ENCODE assay signal across 1 cellular context in the genomic region with DNA sequence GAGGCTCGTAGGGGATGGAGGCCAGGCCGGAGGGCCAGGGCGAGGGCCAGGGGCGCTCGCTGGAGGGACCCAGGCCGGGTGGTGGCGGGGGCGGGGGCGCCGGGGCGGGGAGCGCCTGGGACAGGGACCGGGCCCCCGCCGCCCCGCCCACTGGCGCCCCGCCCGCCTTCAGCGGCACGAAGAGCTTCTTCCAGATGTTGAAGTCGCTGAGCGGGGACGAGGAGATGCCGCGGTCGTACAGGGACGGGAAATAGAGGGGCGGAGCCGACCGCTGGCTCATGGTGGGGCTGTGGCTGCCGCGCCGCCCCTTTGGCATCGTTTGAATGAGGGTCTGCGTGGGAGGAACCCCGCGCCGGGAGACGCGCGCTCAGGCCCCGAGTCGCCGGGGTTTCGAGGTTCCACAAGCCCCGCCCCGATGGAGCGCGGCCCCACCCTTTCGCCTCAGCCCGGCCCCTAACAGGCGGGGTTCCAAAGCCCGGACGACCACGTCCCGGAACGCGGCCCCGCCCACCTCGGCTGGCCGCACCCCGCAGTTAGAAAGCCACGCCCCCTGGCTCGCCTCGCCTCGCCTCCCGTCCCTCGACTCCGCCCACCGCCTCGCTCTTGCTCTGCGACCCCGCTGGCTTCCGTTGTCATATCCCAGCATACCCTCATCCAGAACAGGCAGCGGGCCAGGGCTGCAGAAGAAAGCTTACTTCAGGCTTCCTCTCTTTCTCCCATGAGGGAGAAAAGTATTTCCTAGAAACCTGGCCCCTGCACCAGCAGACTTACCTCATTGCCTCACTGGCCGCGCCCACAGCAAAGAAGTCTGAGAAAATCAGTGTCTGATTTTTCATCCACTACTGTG.
TF ChIP-seq lines count a peak whose summit lies in the region.

A gene with protein sequence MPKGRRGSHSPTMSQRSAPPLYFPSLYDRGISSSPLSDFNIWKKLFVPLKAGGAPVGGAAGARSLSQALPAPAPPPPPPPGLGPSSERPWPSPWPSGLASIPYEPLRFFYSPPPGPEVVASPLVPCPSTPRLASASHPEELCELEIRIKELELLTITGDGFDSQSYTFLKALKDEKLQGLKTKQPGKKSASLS (minus strand): TSS at position 402 of the 847 bp plus-strand sequence. CDS start 86 bp downstream, at position 316.

TF ChIP-seq in HepG2, 621 proteins besides CTCF, POLR2A, EP300 and RAD21 (continued from another document and continues in another):
- TF ChIP-seq REXO4 (CRISPR knock-in tag; IDR thresholded peaks at IDR 0.05; ENCODE audit: borderline replicate concordance), result no peak
- peak; percentile 30 for TF ChIP-seq ASH2L (IDR thresholded peaks at IDR 0.05; ENCODE audit: insufficient read length, low read depth, low read length)
- peak; percentile 69; the same call in 1 of the 2 replicates for TF ChIP-seq ARNT2 (CRISPR knock-in tag; IDR thresholded peaks at IDR 0.05; ENCODE audit: low read depth)
- TF ChIP-seq CBFB (CRISPR knock-in tag; IDR thresholded peaks at IDR 0.05), result no peak
- TF ChIP-seq, protein P1, sequence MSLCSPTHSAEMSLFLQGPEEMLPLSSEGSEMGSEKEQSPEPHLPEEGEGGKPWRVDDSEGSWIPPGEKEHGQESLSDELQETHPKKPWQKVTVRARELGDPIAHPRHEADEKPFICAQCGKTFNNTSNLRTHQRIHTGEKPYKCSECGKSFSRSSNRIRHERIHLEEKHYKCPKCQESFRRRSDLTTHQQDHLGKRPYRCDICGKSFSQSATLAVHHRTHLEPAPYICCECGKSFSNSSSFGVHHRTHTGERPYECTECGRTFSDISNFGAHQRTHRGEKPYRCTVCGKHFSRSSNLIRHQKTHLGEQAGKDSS (CRISPR knock-in tag; IDR thresholded peaks at IDR 0.05; ENCODE audit: borderline replicate concordance, low read depth), result 0 out of 2 replicates have a peak, but pooled peaks have one; percentile 23
- TF ChIP-seq TBL1XR1 (IDR thresholded peaks at IDR 0.05; ENCODE audit: borderline replicate concordance, low read length, partially characterized antibody), result no peak
- TF ChIP-seq HDAC2 (CRISPR knock-in tag; IDR thresholded peaks at IDR 0.05), result peak; percentile 38; the same call in 1 of the 2 replicates
- TF ChIP-seq ZFX (CRISPR knock-in tag; IDR thresholded peaks at IDR 0.05; ENCODE audit: low read depth), result peak; percentile 66
- no peak for TF ChIP-seq HBP1 (CRISPR knock-in tag; IDR thresholded peaks at IDR 0.05; ENCODE audit: low read depth)
- TF ChIP-seq THRA (CRISPR knock-in tag; IDR thresholded peaks at IDR 0.05; ENCODE audit: borderline replicate concordance), result peak; percentile 60; the same call in 1 of the 2 replicates
- TF ChIP-seq MYNN (CRISPR knock-in tag; IDR thresholded peaks at IDR 0.05; ENCODE audit: low read depth), result 0 out of 2 replicates have a peak, but pooled peaks have one; percentile 24
- TF ChIP-seq ZNF547 (CRISPR knock-in tag; IDR thresholded peaks at IDR 0.05), result peak; percentile 37; the same call in 1 of the 2 replicates
- TF ChIP-seq, protein P2, sequence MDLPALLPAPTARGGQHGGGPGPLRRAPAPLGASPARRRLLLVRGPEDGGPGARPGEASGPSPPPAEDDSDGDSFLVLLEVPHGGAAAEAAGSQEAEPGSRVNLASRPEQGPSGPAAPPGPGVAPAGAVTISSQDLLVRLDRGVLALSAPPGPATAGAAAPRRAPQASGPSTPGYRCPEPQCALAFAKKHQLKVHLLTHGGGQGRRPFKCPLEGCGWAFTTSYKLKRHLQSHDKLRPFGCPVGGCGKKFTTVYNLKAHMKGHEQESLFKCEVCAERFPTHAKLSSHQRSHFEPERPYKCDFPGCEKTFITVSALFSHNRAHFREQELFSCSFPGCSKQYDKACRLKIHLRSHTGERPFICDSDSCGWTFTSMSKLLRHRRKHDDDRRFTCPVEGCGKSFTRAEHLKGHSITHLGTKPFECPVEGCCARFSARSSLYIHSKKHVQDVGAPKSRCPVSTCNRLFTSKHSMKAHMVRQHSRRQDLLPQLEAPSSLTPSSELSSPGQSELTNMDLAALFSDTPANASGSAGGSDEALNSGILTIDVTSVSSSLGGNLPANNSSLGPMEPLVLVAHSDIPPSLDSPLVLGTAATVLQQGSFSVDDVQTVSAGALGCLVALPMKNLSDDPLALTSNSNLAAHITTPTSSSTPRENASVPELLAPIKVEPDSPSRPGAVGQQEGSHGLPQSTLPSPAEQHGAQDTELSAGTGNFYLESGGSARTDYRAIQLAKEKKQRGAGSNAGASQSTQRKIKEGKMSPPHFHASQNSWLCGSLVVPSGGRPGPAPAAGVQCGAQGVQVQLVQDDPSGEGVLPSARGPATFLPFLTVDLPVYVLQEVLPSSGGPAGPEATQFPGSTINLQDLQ (CRISPR knock-in tag; IDR thresholded peaks at IDR 0.05), result no peak
- no peak for TF ChIP-seq MED1 (CRISPR knock-in tag; IDR thresholded peaks at IDR 0.05)
- TF ChIP-seq, protein P3, sequence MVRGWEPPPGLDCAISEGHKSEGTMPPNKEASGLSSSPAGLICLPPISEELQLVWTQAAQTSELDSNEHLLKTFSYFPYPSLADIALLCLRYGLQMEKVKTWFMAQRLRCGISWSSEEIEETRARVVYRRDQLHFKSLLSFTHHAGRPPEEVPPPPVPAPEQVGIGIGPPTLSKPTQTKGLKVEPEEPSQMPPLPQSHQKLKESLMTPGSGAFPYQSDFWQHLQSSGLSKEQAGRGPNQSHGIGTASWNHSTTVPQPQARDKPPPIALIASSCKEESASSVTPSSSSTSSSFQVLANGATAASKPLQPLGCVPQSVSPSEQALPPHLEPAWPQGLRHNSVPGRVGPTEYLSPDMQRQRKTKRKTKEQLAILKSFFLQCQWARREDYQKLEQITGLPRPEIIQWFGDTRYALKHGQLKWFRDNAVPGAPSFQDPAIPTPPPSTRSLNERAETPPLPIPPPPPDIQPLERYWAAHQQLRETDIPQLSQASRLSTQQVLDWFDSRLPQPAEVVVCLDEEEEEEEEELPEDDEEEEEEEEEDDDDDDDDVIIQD (CRISPR knock-in tag; IDR thresholded peaks at IDR 0.05; ENCODE audit: low read depth), result 0 out of 2 replicates have a peak, but pooled peaks have one; percentile 26
- TF ChIP-seq SRF (IDR thresholded peaks at IDR 0.05; ENCODE audit: low read depth, low read length), result no peak
- TF ChIP-seq ATF7 (IDR thresholded peaks at IDR 0.05), result no peak
- no peak for TF ChIP-seq ATF7 (CRISPR knock-in tag; IDR thresholded peaks at IDR 0.05)
- TF ChIP-seq ZFP82 (CRISPR knock-in tag; IDR thresholded peaks at IDR 0.05; ENCODE audit: borderline replicate concordance), result peak; percentile 46; the same call in 1 of the 2 replicates
- TF ChIP-seq ZNF790 (CRISPR knock-in tag; IDR thresholded peaks at IDR 0.05; ENCODE audit: borderline replicate concordance), result no peak
- 0 out of 2 replicates have a peak, but pooled peaks have one; percentile 12 for TF ChIP-seq ZBTB43 (CRISPR knock-in tag; conservative IDR thresholded peaks at IDR 0.05)
- TF ChIP-seq ZSCAN5A (CRISPR knock-in tag; IDR thresholded peaks at IDR 0.05; ENCODE audit: borderline replicate concordance), result peak; percentile 61; the same call in 1 of the 2 replicates
- 0 out of 2 replicates have a peak, but pooled peaks have one; percentile 44 for TF ChIP-seq MXD4 (CRISPR knock-in tag; IDR thresholded peaks at IDR 0.05)
- peak; percentile 78 for TF ChIP-seq AGO2 (optimal IDR thresholded peaks at IDR 0.05; ENCODE audit: low read depth, low read length)
- TF ChIP-seq ZFP37 (CRISPR knock-in tag; IDR thresholded peaks at IDR 0.05; ENCODE audit: borderline replicate concordance), result no peak
- peak; percentile 61; the same call in 1 of the 2 replicates for TF ChIP-seq HNF1B (CRISPR knock-in tag; IDR thresholded peaks at IDR 0.05)
- TF ChIP-seq ZNF180 (CRISPR knock-in tag; IDR thresholded peaks at IDR 0.05; ENCODE audit: borderline replicate concordance, low read depth), result no peak
- no peak for TF ChIP-seq ZNF703 (CRISPR knock-in tag; IDR thresholded peaks at IDR 0.05; ENCODE audit: borderline replicate concordance)
- 0 out of 2 replicates have a peak, but pooled peaks have one; percentile 67 for TF ChIP-seq KAT7 (CRISPR knock-in tag; IDR thresholded peaks at IDR 0.05; ENCODE audit: borderline replicate concordance)
- TF ChIP-seq ZFYVE20 (CRISPR knock-in tag; IDR thresholded peaks at IDR 0.05; ENCODE audit: borderline replicate concordance, low read depth), result no peak
- peak; percentile 56; the same call in 1 of the 2 replicates for TF ChIP-seq BORCS8-MEF2B (CRISPR knock-in tag; IDR thresholded peaks at IDR 0.05)
- TF ChIP-seq, protein P4, sequence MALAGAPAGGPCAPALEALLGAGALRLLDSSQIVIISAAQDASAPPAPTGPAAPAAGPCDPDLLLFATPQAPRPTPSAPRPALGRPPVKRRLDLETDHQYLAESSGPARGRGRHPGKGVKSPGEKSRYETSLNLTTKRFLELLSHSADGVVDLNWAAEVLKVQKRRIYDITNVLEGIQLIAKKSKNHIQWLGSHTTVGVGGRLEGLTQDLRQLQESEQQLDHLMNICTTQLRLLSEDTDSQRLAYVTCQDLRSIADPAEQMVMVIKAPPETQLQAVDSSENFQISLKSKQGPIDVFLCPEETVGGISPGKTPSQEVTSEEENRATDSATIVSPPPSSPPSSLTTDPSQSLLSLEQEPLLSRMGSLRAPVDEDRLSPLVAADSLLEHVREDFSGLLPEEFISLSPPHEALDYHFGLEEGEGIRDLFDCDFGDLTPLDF (CRISPR knock-in tag; IDR thresholded peaks at IDR 0.05), result 0 out of 2 replicates have a peak, but pooled peaks have one; percentile 40
- TF ChIP-seq ZNF83 (CRISPR knock-in tag; IDR thresholded peaks at IDR 0.05; ENCODE audit: borderline replicate concordance), result peak; percentile 22; the same call in 1 of the 2 replicates
- TF ChIP-seq MAFF (IDR thresholded peaks at IDR 0.05; ENCODE audit: low read depth, low read length), result no peak
- 0 out of 2 replicates have a peak, but pooled peaks have one; percentile 28 for TF ChIP-seq SNAPC2 (CRISPR knock-in tag; IDR thresholded peaks at IDR 0.05)
- TF ChIP-seq RBM39 (IDR thresholded peaks at IDR 0.05; ENCODE audit: low read depth, low read length, poor library complexity, severe bottlenecking), result peak; percentile 26
- TF ChIP-seq GFI1 (CRISPR knock-in tag; IDR thresholded peaks at IDR 0.05; ENCODE audit: borderline replicate concordance), result peak; percentile 42; the same call in 1 of the 2 replicates
- TF ChIP-seq ZNF749 (CRISPR knock-in tag; IDR thresholded peaks at IDR 0.05; ENCODE audit: borderline replicate concordance), result peak; percentile 30; the same call in 1 of the 2 replicates
- TF ChIP-seq FOSL2 (CRISPR knock-in tag; IDR thresholded peaks at IDR 0.05), result 0 out of 2 replicates have a peak, but pooled peaks have one; percentile 16
